Comparison of ENCODE assay signal across 9 cellular contexts in the genomic region with DNA sequence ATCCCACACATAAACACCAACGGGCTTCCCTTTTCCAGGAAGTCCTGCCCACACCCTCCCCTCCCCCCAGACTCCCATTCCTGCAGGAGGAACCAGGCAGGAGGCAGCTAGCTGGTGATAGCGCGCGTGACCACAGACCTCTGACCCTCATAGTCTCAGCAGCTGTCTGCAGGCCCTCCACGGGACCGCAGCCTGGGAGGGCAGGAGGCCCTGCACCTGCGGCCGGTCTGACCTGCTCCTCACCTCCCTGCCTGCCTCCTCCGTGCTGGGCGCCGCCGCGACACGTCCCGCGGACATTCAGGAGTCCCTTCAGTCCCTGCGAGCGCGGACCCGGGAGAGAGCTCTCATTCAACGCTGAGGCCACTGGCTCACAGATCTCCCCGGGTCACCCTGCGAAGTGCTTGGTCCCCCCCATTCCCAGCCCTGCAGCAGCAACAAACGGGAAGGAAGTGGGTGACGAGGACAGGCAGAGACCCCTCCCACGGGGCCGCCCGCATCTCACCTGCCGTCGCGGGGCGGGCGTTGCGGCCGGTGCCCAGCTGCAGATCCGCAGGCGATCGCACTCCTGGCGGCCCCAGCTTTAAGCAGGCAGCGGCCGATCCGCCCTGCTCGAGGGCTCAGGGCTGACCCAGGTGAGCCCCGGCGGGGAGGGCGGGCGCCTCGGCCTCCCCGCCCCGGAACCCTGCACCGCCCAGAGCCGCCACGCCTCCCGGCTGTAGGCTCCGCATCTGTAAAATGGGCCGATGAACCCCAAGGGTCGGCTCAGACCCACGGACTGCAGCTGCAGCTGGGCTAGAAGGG. TPM values are rescaled to one million over a fixed set of nuclear protein-coding genes. Genes with fewer than 3 reads are reported as not detected.
DNase-seq lines count a peak whose midpoint lies in the region; ATAC-seq and TF ChIP-seq lines count a peak whose summit lies in the region.
"Had no signal": no experiment of that assay in that cellular context is flagged by ENCODE, and none has a peak within 500 bp of the region (broad histone marks: within the 10 kb centered on the region; RNA-seq: fewer than 3 reads in every experiment).

No MANE protein-coding gene starts in this region.

- peak overlapping the region; percentile 47 for H3K4me3 ChIP-seq in rectal smooth muscle tissue (ENCODE audit: low read length)

- no peak overlapping the region for H3K23ac ChIP-seq in H9 (ENCODE audit: insufficient read length, low read depth, low read length)

- no peaks in the 10 kb centered on the region for H4K20me1 ChIP-seq in H9 (ENCODE audit: control insufficient read depth, insufficient read depth, insufficient read length)

- peak overlapping the region; percentile 28; the same call in 1 of the 2 replicates for H3K14ac ChIP-seq in H9 (ENCODE audit: insufficient read depth, low read length)

- no peak overlapping the region for H3K18ac ChIP-seq in H9 (ENCODE audit: insufficient read length, low read depth, low read length)

- H3K9me3 Mint-ChIP-seq in H9 (no peaks in the 10 kb centered on the region), glutamatergic neuron (ENCODE audit: unreplicated experiment) (no peaks in the 10 kb centered on the region)

- no peaks in the 10 kb centered on the region for H3K36me3 Mint-ChIP-seq in H9 (ENCODE audit: insufficient read depth in 1 of 3, low read depth in 3 of 3)
- H3K36me3 Mint-ChIP-seq in glutamatergic neuron (ENCODE audit: unreplicated experiment) = no peaks in the 10 kb centered on the region

- H2BK15ac ChIP-seq in H9 (ENCODE audit: low read depth, low read length) = no peak overlapping the region

- H3K4me2 ChIP-seq in H9 (ENCODE audit: insufficient read depth, insufficient read length, low read length) = peak overlapping the region; percentile 29

- no peak overlapping the region for H2BK12ac ChIP-seq in H9 (ENCODE audit: insufficient read length, low read depth, low read length)

- no peaks in the 10 kb centered on the region for H3K79me2 ChIP-seq in H9 (ENCODE audit: insufficient read depth, low read length)

- no peak overlapping the region for H2BK5ac ChIP-seq in H9 (ENCODE audit: insufficient read length, low read length)

- DNase-seq in H9 (peak; percentile 56), glutamatergic neuron (peak; percentile 52), DMS 273 (lab: John Stamatoyannopoulos, UW; ENCODE audit: unreplicated experiment) (no peak)
- peak; percentile 70 for DNase-seq in activated CD8-positive, alpha-beta memory T cell treated with anti-CD3 and anti-CD28 coated beads for 24 hours

- H2BK20ac ChIP-seq in H9 (ENCODE audit: low read depth, low read length, poor library complexity, severe bottlenecking) = no peak overlapping the region

- H4K8ac ChIP-seq in H9 (replicated peaks; ENCODE audit: insufficient read length, low read depth, low read length) = no peak overlapping the region

- no peak overlapping the region for H2AFZ ChIP-seq in H9 (ENCODE audit: low read length)

- no peak overlapping the region for H4K91ac ChIP-seq in H9 (ENCODE audit: insufficient read length, low read depth, low read length)

- H3K9ac ChIP-seq in H9 (ENCODE audit: extremely low read depth, insufficient read length, low read length) (no peak overlapping the region), rectal smooth muscle tissue (ENCODE audit: low read length) (peak overlapping the region; percentile 1)

- H4K5ac ChIP-seq in H9 (ENCODE audit: insufficient read length, low read depth, low read length) = no peak overlapping the region

- WGBS in H9 (ENCODE audit: extremely low coverage, insufficient read length, low lambda C conversion rate) = no CpG with 5 or more reads among the region's 58 CpGs

- H3K23me2 ChIP-seq in H9 (ENCODE audit: insufficient read length, low read depth, low read length, poor library complexity, severe bottlenecking) = peaks cover 4% of the 10 kb centered on the region

- H3K79me1 ChIP-seq in H9 (ENCODE audit: insufficient read depth, low read depth, low read length, poor library complexity, severe bottlenecking) = no peaks in the 10 kb centered on the region

- H3K27ac Mint-ChIP-seq in H9 = no peak overlapping the region
- no peak overlapping the region for H3K27ac Mint-ChIP-seq in glutamatergic neuron (ENCODE audit: unreplicated experiment)

- H3K4ac ChIP-seq in H9 (ENCODE audit: low read depth, low read length) = no peak overlapping the region

- no peak overlapping the region for H3K56ac ChIP-seq in H9 (ENCODE audit: insufficient read length, low read depth, low read length)

- peaks cover 6% of the 10 kb centered on the region for H3K27me3 Mint-ChIP-seq in H9 (ENCODE audit: low read depth)
- peaks cover 12% of the 10 kb centered on the region for H3K27me3 Mint-ChIP-seq in glutamatergic neuron (ENCODE audit: unreplicated experiment)

- H3K4me1 Mint-ChIP-seq in H9 (peaks cover 0 to 4% of the 10 kb centered on the region in 2 experiments; a peak in 3 of 4 replicates), glutamatergic neuron (ENCODE audit: low read depth, unreplicated experiment) (no peaks in the 10 kb centered on the region)

- H3T11ph ChIP-seq in H9 (ENCODE audit: low read length) = no peak overlapping the region

- no peak for TF ChIP-seq CTCF in H9 (conservative IDR thresholded peaks at IDR 0.05)
- no peak for TF ChIP-seq CTCF in glutamatergic neuron (IDR thresholded peaks at IDR 0.05; ENCODE audit: partially characterized antibody, unreplicated experiment)

- H3K9me3 ChIP-seq in H9 (ENCODE audit: control insufficient read depth, low read depth, low read length) = no peaks in the 10 kb centered on the region

- H3K36me3 ChIP-seq in rectal smooth muscle tissue (ENCODE audit: control insufficient read depth, insufficient read depth, low read length) = no peaks in the 10 kb centered on the region

- no peaks in the 10 kb centered on the region for H3K27me3 ChIP-seq in H9 (ENCODE audit: insufficient read depth, low read length)
- peaks cover 5% of the 10 kb centered on the region for H3K27me3 ChIP-seq in rectal smooth muscle tissue (ENCODE audit: control insufficient read depth, insufficient read depth, low read length)

- H3K4me3 Mint-ChIP-seq in H9 (peak overlapping the region; percentile 29 to 39; a peak in 3 of 5 replicates), glutamatergic neuron (ENCODE audit: unreplicated experiment) (no peak overlapping the region)

- no peak overlapping the region for H2BK120ac ChIP-seq in H9 (ENCODE audit: low read depth, low read length, poor library complexity, severe bottlenecking)

- no peak for ATAC-seq in GM18907 (IDR thresholded peaks at IDR 0.05; ENCODE audit: unreplicated experiment)
- ATAC-seq in HG02970 (IDR thresholded peaks at IDR 0.05; ENCODE audit: low FRiP score, unreplicated experiment) = no peak
- ATAC-seq in HG03457 (IDR thresholded peaks at IDR 0.05; ENCODE audit: unreplicated experiment) = no peak

- no peak overlapping the region for H3K27ac ChIP-seq in H9 (ENCODE audit: insufficient read length, low read depth, low read length)
- H3K27ac ChIP-seq in rectal smooth muscle tissue (ENCODE audit: low read depth, low read length) = no peak overlapping the region

- H3K4me1 ChIP-seq in H9 (ENCODE audit: insufficient read depth, low read length) (no peaks in the 10 kb centered on the region), rectal smooth muscle tissue (ENCODE audit: control insufficient read depth, insufficient read depth, low read length) (no peaks in the 10 kb centered on the region)

- H2AK5ac ChIP-seq in H9 (ENCODE audit: insufficient read length, low read length) = no peak overlapping the region

RNA-seq across cellular contexts. Expression of a gene that starts 1.1 kb away (rescaled TPM):
- total RNA-seq in H9 (2021) (2.3 and 4.0 TPM in 2 replicates), glutamatergic neuron (ENCODE audit: unreplicated experiment) (not detected)
- total RNA-seq: NCI-H460 had no signal

RNA-seq across cellular contexts. Expression of a gene that starts 18.7 kb away (rescaled TPM):
- total RNA-seq in H9 (2021) = 12.2 and 12.8 TPM in 2 replicates
- total RNA-seq in glutamatergic neuron (ENCODE audit: unreplicated experiment) = 48.2 TPM

RNA-seq across cellular contexts. Expression of a gene that starts 19.5 kb away (rescaled TPM):
- total RNA-seq in H9 (2021) (84.9 and 88.6 TPM in 2 replicates), glutamatergic neuron (ENCODE audit: unreplicated experiment) (50.7 TPM)

RNA-seq across cellular contexts. Expression of a gene that starts 39.9 kb away (rescaled TPM):
- total RNA-seq in H9 (2021) (15.7 and 17.9 TPM in 2 replicates), glutamatergic neuron (ENCODE audit: unreplicated experiment) (2.3 TPM)
- total RNA-seq: NCI-H460 had no signal

RNA-seq across cellular contexts. Expression of a gene that starts 49.6 kb away (rescaled TPM):
- total RNA-seq in H9 (2021) = 40.0 and 42.4 TPM in 2 replicates
- total RNA-seq in glutamatergic neuron (ENCODE audit: unreplicated experiment) = 43.2 TPM
